Comparison of ENCODE assay signal across 26 cellular contexts in genomic region chr2:58899692-58900091, GRCh38.
A peak's percentile ranks its signal among the peaks of the same experiment; 100 is the strongest.
DNase-seq lines count a peak whose midpoint lies in the region; ATAC-seq and TF ChIP-seq lines count a peak whose summit lies in the region.
"Had no signal": no experiment of that assay in that cellular context is flagged by ENCODE, and none has a peak within 500 bp of the region (broad histone marks: within the 10 kb centered on the region; RNA-seq: fewer than 3 reads in every experiment).

No MANE protein-coding gene starts in this region.

- H3K9me2 ChIP-seq in GM23248 (ENCODE audit: insufficient read depth) = no peaks in the 10 kb centered on the region

- no peak for ATAC-seq in HG02759 (IDR thresholded peaks at IDR 0.05; ENCODE audit: unreplicated experiment)
- ATAC-seq: activated CD8-positive, alpha-beta memory T cell treated with anti-CD3 and anti-CD28 coated beads, Interleukin-2, amount 10 ng/mL, durations not matched to agents 7 days and 5 days; left lobe of liver; natural killer cell; stimulated activated naive CD8-positive, alpha-beta T cell treated with anti-CD3 and anti-CD28 coated beads, Interleukin-15, Interleukin-2, amounts not matched to agents 100 U/mL and 50 U/mL, for 24 hours had no signal

- WGBS in GM23248 (ENCODE audit: low coverage in 1 of 2, low lambda C conversion rate in 2 of 2, missing lambda C conversion rate in 2 of 2), 2 experiments = 5 to 9% methylated on average over 6 of the region's 6 CpGs

- TF ChIP-seq CTCF in fibroblast of villous mesenchyme (IDR thresholded peaks at IDR 0.05; ENCODE audit: insufficient read depth, low read depth, low read length) (no peak), CD14-positive monocyte (IDR thresholded peaks at IDR 0.05) (no peak)

- H3K9me3 ChIP-seq in GM23248 (ENCODE audit: low read depth) = no peaks in the 10 kb centered on the region
- H3K9me3 ChIP-seq: ascending aorta, BE2C, thyroid gland had no signal

- H3K36me3 Mint-ChIP-seq in CD14-positive monocyte = no peaks in the 10 kb centered on the region
- H3K36me3 Mint-ChIP-seq: activated CD8-positive, alpha-beta memory T cell treated with anti-CD3 and anti-CD28 coated beads, Interleukin-2, amount 10 ng/mL, durations not matched to agents 7 days and 5 days; immature natural killer cell; natural killer cell had no signal

- H3K27me3 Mint-ChIP-seq in CD14-positive monocyte (ENCODE audit: low read depth in 3 of 3) = peaks cover 0 to 2% (median 2%) of the 10 kb centered on the region in 3 donors
- H3K27me3 Mint-ChIP-seq: activated CD8-positive, alpha-beta memory T cell treated with anti-CD3 and anti-CD28 coated beads, Interleukin-2, amount 10 ng/mL, durations not matched to agents 7 days and 5 days had no signal

- no peak overlapping the region for H3K27ac Mint-ChIP-seq in CD14-positive monocyte
- H3K27ac Mint-ChIP-seq: activated CD8-positive, alpha-beta memory T cell treated with anti-CD3 and anti-CD28 coated beads, Interleukin-2, amount 10 ng/mL, durations not matched to agents 7 days and 5 days; activated T-helper 1 cell treated with anti-CD3 and anti-CD28 coated beads, Interleukin-12 subunit alpha, Interleukin-12 subunit beta, Interleukin-2, Interleukin-4 antibody, amounts not matched to agents 30 ng/mL and 10 ng/mL and 1 ng/mL, durations not matched to agents 14 hours and 24 hours and 36 hours; immature natural killer cell; natural killer cell had no signal

- H3K27ac ChIP-seq in GM23248 = peak overlapping the region; percentile 29; the same call in 1 of the 2 replicates
- H3K27ac ChIP-seq: ascending aorta, thyroid gland, VCaP had no signal

- peaks cover 14% of the 10 kb centered on the region for H3K4me1 Mint-ChIP-seq in CD14-positive monocyte
- H3K4me1 Mint-ChIP-seq: activated CD8-positive, alpha-beta memory T cell treated with anti-CD3 and anti-CD28 coated beads, Interleukin-2, amount 10 ng/mL, durations not matched to agents 7 days and 5 days; immature natural killer cell; natural killer cell had no signal

- H3K4me3 ChIP-seq in GM23248 = no peak overlapping the region
- H3K4me3 ChIP-seq in fibroblast of villous mesenchyme (ENCODE audit: low read depth, low read length) = no peak overlapping the region
- H3K4me3 ChIP-seq: ascending aorta, thyroid gland had no signal

- peak overlapping the region; percentile 67 for H3K4me2 ChIP-seq in GM23248 (ENCODE audit: unreplicated experiment)

- H4K20me1 ChIP-seq in GM23248 (ENCODE audit: insufficient read depth) = no peaks in the 10 kb centered on the region

- H3K9ac ChIP-seq in GM23248 = no peak overlapping the region

- in situ Hi-C loops in GM23248 (cut with MboI) = no loop called here

- 0 out of 2 replicates have a peak overlapping the region, but pooled peaks have one; percentile 1 for H2AFZ ChIP-seq in GM23248

- H3F3A ChIP-seq in GM23248 (ENCODE audit: insufficient read depth) = peaks cover 33% of the 10 kb centered on the region

- peaks cover 0 to 4% (median 1%) of the 10 kb centered on the region in 7 donors for H3K9me3 Mint-ChIP-seq in CD14-positive monocyte
- H3K9me3 Mint-ChIP-seq: activated T-helper 1 cell treated with anti-CD3 and anti-CD28 coated beads, Interleukin-12 subunit alpha, Interleukin-12 subunit beta, Interleukin-2, Interleukin-4 antibody, amounts not matched to agents 30 ng/mL and 10 ng/mL and 1 ng/mL, durations not matched to agents 14 hours and 24 hours and 36 hours had no signal

- H3K4me3 Mint-ChIP-seq in CD14-positive monocyte = no peak overlapping the region
- H3K4me3 Mint-ChIP-seq: activated CD8-positive, alpha-beta memory T cell treated with anti-CD3 and anti-CD28 coated beads, Interleukin-2, amount 10 ng/mL, durations not matched to agents 7 days and 5 days; activated T-helper 1 cell treated with anti-CD3 and anti-CD28 coated beads, Interleukin-12 subunit alpha, Interleukin-12 subunit beta, Interleukin-2, Interleukin-4 antibody, amounts not matched to agents 30 ng/mL and 10 ng/mL and 1 ng/mL, durations not matched to agents 14 hours and 24 hours and 36 hours; immature natural killer cell; natural killer cell had no signal

- no peaks in the 10 kb centered on the region for H3K27me3 ChIP-seq in GM23248 (replicated peaks; ENCODE audit: insufficient read depth)
- H3K27me3 ChIP-seq: ascending aorta, BE2C, thyroid gland had no signal

- peaks cover 48% of the 10 kb centered on the region for H3K4me1 ChIP-seq in GM23248 (ENCODE audit: insufficient read depth)
- H3K4me1 ChIP-seq: ascending aorta, BE2C, thyroid gland had no signal

- DNase-seq in GM23248 = peak; percentile 79
- DNase-seq in amniotic stem cell (lab: John Stamatoyannopoulos, UW) = peak; percentile 16
- peak; percentile 3 for DNase-seq in fibroblast of villous mesenchyme (ENCODE audit: low read depth)
- peak; percentile 62 for DNase-seq in superior temporal gyrus (ENCODE audit: extremely low spot score)
- DNase-seq in CD14-positive monocyte (ENCODE audit: low spot score) = no peak
- no peak for DNase-seq in activated CD8-positive, alpha-beta memory T cell treated with anti-CD3 and anti-CD28 coated beads, Interleukin-2, amount 50 U/mL, for 48 hours
- DNase-seq: activated CD4-positive, alpha-beta T cell treated with anti-CD3 and anti-CD28 coated beads, Interleukin-2, amount 50 U/mL, for 1 hour; activated CD8-positive, alpha-beta memory T cell treated with anti-CD3 and anti-CD28 coated beads, Interleukin-2, amount 10 ng/mL, durations not matched to agents 7 days and 5 days; activated naive CD4-positive, alpha-beta T cell treated with anti-CD3 and anti-CD28 coated beads, Interleukin-2, amount 50 U/mL, for 16 hours; BE2C; DMS53; hippocampal formation; immature natural killer cell; natural killer cell; NCI-H1092; NCI-H1930; OCI-M1; stimulated activated CD4-positive, alpha-beta T cell treated with anti-CD3 and anti-CD28 coated beads, Interleukin-12 subunit alpha, Interleukin-12 subunit beta, amount 100 ng/mL, for 4 hours; stimulated activated CD4-positive, alpha-beta T cell treated with anti-CD3 and anti-CD28 coated beads, Interleukin-4, amount 100 ng/mL, for 24 hours; stimulated activated naive CD8-positive, alpha-beta T cell treated with anti-CD3 and anti-CD28 coated beads, Interleukin-15, Interleukin-2, amounts not matched to agents 100 U/mL and 50 U/mL, for 24 hours; thyroid gland had no signal

- intact Hi-C loops in CD14-positive monocyte (cut with micrococcal nuclease) = no loop called here

- no peaks in the 10 kb centered on the region for H3K36me3 ChIP-seq in GM23248 (ENCODE audit: low read depth)
- H3K36me3 ChIP-seq: ascending aorta, BE2C, thyroid gland had no signal

- no peaks in the 10 kb centered on the region for H3K79me2 ChIP-seq in GM23248 (ENCODE audit: insufficient read depth)

Comparison
In these comparisons a context has a peak if more than half of its experiments do, and no peak if none do; other contexts are left out.
1. DNase-seq: peak in GM23248 (single experiment), amniotic stem cell (single experiment), fibroblast of villous mesenchyme (single experiment) and superior temporal gyrus (single experiment); none in CD14-positive monocyte (single experiment) and activated CD8-positive, alpha-beta memory T cell treated with anti-CD3 and anti-CD28 coated beads, Interleukin-2, amount 50 U/mL, for 48 hours (single experiment).